17 cellular contexts compared by ENCODE assay signal in the genomic region with DNA sequence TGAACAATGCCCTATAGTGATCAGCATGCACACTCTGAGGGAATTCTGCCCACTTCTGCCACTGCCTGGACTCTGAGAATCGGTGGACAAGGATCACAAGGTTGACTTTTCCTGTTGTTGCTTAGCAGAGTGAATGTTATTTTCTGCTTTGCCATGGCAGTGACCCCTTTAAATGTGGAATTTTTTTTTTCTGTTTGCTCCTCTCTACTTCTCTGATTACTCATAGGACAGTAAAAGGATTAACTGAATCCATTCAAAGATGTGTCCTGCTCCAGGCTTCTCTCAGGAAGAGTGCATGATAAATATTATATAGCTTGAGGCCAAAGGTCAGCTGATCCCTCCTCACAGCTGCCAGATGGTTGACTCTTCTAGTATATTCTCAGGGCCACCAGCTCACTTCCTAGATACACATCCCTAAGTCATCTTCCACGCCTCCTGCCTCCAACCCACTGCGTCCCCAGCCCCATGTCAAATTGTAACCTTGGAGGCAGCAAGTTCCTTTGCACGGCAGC.
DNase-seq lines count a peak whose midpoint lies in the region; ATAC-seq and TF ChIP-seq lines count a peak whose summit lies in the region.
"Had no signal": no experiment of that assay in that cellular context is flagged by ENCODE, and none has a peak within 500 bp of the region (broad histone marks: within the 10 kb centered on the region; RNA-seq: fewer than 3 reads in every experiment).

No MANE protein-coding gene starts in this region.

- H2BK12ac ChIP-seq in neuronal stem cell (ENCODE audit: low read length): no peak overlapping the region

- no peak overlapping the region for H3K4ac ChIP-seq in neuronal stem cell (ENCODE audit: low read length)

- 62% methylated on average over 4 of the region's 4 CpGs for WGBS in esophagus muscularis mucosa
- no CpG with 5 or more reads among the region's 4 CpGs for WGBS in neuronal stem cell (ENCODE audit: extremely low coverage in 2 of 2, insufficient read length in 2 of 2, insufficient replicate concordance in 1 of 2), 2 donors

- no peaks in the 10 kb centered on the region for H3K27me3 ChIP-seq in Peyer's patch
- H3K27me3 ChIP-seq in esophagus muscularis mucosa: no peaks in the 10 kb centered on the region
- H3K27me3 ChIP-seq in neuronal stem cell (ENCODE audit: control insufficient read depth in 3 of 3, insufficient read depth in 3 of 3, low read depth in 1 of 3, low read length in 3 of 3): no peaks in the 10 kb centered on the region
- H3K27me3 ChIP-seq: stomach had no signal

- no peak overlapping the region for H3K14ac ChIP-seq in neuronal stem cell (ENCODE audit: low read length)

- H3K18ac ChIP-seq in neuronal stem cell (ENCODE audit: low read length): peak overlapping the region; percentile 1

- no peaks in the 10 kb centered on the region for H3K79me1 ChIP-seq in neuronal stem cell (ENCODE audit: low read depth, low read length)

- no peak overlapping the region for H4K91ac ChIP-seq in neuronal stem cell (ENCODE audit: low read depth, low read length, poor library complexity)

- intact Hi-C loops in esophagus muscularis mucosa (cut with DNase I): no loop called here

- H3K4me2 ChIP-seq in neuronal stem cell (ENCODE audit: insufficient read depth, low read length, poor library complexity, severe bottlenecking): no peak overlapping the region

- TF ChIP-seq CTCF in Peyer's patch (IDR thresholded peaks at IDR 0.05): no peak
- no peak for TF ChIP-seq CTCF in esophagus muscularis mucosa (IDR thresholded peaks at IDR 0.05)

- no peak for TF ChIP-seq POLR2A in Peyer's patch (IDR thresholded peaks at IDR 0.05)
- no peak for TF ChIP-seq POLR2A in esophagus muscularis mucosa (IDR thresholded peaks at IDR 0.05; ENCODE audit: low read depth)

- H4K8ac ChIP-seq in neuronal stem cell (ENCODE audit: low read depth, low read length): no peak overlapping the region

- H2BK15ac ChIP-seq in neuronal stem cell (ENCODE audit: low read length): no peak overlapping the region

- peaks cover 0 to 14% (median 0%) of the 10 kb centered on the region in 4 donors for H3K4me1 ChIP-seq in Peyer's patch
- H3K4me1 ChIP-seq in esophagus muscularis mucosa: peaks cover 0 to 16% (median 0%) of the 10 kb centered on the region in 4 donors
- peaks cover 7 to 19% of the 10 kb centered on the region in 2 donors for H3K4me1 ChIP-seq in neuronal stem cell (ENCODE audit: control insufficient read depth in 2 of 2, insufficient read depth in 1 of 2, low read depth in 1 of 2, low read length in 2 of 2)

- H3K4me3 ChIP-seq in Peyer's patch (no peak overlapping the region), esophagus muscularis mucosa (no peak overlapping the region), neuronal stem cell (ENCODE audit: low read length in 2 of 2) (no peak overlapping the region)
- H3K4me3 ChIP-seq: stomach had no signal

- no peak for ATAC-seq in GM19023 (IDR thresholded peaks at IDR 0.05; ENCODE audit: unreplicated experiment)

- TF ChIP-seq EP300 in esophagus muscularis mucosa (IDR thresholded peaks at IDR 0.05): no peak

- peak overlapping the region; percentile 54 for H2AFZ ChIP-seq in neuronal stem cell (ENCODE audit: low read length)

- H3K23ac ChIP-seq in neuronal stem cell (ENCODE audit: low read depth, low read length, poor library complexity): no peak overlapping the region

- peak overlapping the region in 3 of 4 donors; percentile 44 to 87 (median 77) for H3K27ac ChIP-seq in Peyer's patch
- H3K27ac ChIP-seq in esophagus muscularis mucosa (replicated peaks in 1 of 4): no peak overlapping the region
- no peak overlapping the region for H3K27ac ChIP-seq in neuronal stem cell (replicated peaks; ENCODE audit: low read length)

- no peak overlapping the region for H2BK120ac ChIP-seq in neuronal stem cell (ENCODE audit: low read depth, low read length)

- H3K36me3 ChIP-seq in Peyer's patch (no peaks in the 10 kb centered on the region), esophagus muscularis mucosa (no peaks in the 10 kb centered on the region), neuronal stem cell (replicated peaks in 1 of 2; ENCODE audit: control insufficient read depth in 2 of 2, insufficient read depth in 2 of 2, low read length in 2 of 2) (no peaks in the 10 kb centered on the region)
- H3K36me3 ChIP-seq: stomach had no signal

- no peak overlapping the region for H2AK5ac ChIP-seq in neuronal stem cell (ENCODE audit: low read depth, low read length)

- no peak overlapping the region for H3K9ac ChIP-seq in neuronal stem cell (ENCODE audit: low read depth, low read length, poor library complexity)

- H2BK5ac ChIP-seq in neuronal stem cell (ENCODE audit: low read length): no peak overlapping the region

- DNase-seq in ELR (ENCODE audit: low read depth) (peak; percentile 92), Peyer's patch (peak in 2 of 3 donors; percentile 62 to 79), esophagus muscularis mucosa (ENCODE audit: extremely low spot score) (peak; percentile 78), neuronal stem cell (ENCODE audit: low spot score) (no peak), HuH-7 (ENCODE audit: low spot score) (no peak), nucleus accumbens (lab: John Stamatoyannopoulos, UW) (no peak), SKM-1 (lab: John Stamatoyannopoulos, UW; ENCODE audit: unreplicated experiment) (no peak)
- DNase-seq: activated CD4-positive, alpha-beta memory T cell treated with anti-CD3 and anti-CD28 coated beads for 36 hours; activated effector memory CD4-positive, alpha-beta T cell treated with anti-CD3 and anti-CD28 coated beads, Interleukin-2, amount 50 U/mL, for 16 hours; cerebellar nuclear complex; kidney glomerular epithelial cell; NCI-H187 treated with DMSO at 0.1 percent for 48 hours; NK-92 treated with Interleukin-12 subunit alpha and Interleukin-12 subunit beta, amount 100 ng/mL, for 24 hours; stimulated activated CD4-positive, alpha-beta T cell treated with anti-CD3 and anti-CD28 coated beads, Interleukin-4, amount 100 ng/mL, for 24 hours; stomach; T-helper 1 cell had no signal

- no peaks in the 10 kb centered on the region for H3K9me3 ChIP-seq in Peyer's patch
- H3K9me3 ChIP-seq in esophagus muscularis mucosa: no peaks in the 10 kb centered on the region
- H3K9me3 ChIP-seq in neuronal stem cell (replicated peaks in 1 of 2; ENCODE audit: control insufficient read depth in 2 of 2, insufficient read depth in 1 of 2, low read depth in 1 of 2, low read length in 2 of 2): no peaks in the 10 kb centered on the region
- H3K9me3 ChIP-seq: stomach had no signal

Comparison
In these comparisons a context has a peak if more than half of its experiments do, and no peak if none do; other contexts are left out.
1. DNase-seq: peak in ELR (single experiment), Peyer's patch (2 of 3) and esophagus muscularis mucosa (single experiment); none in neuronal stem cell (single experiment), HuH-7 (single experiment), nucleus accumbens (0 of 56) and SKM-1 (single experiment).
2. H3K27ac ChIP-seq: peak in Peyer's patch (3 of 4); none in esophagus muscularis mucosa (0 of 4) and neuronal stem cell (single experiment).